ENCODE assay signal across 1 cellular context in the genomic region with DNA sequence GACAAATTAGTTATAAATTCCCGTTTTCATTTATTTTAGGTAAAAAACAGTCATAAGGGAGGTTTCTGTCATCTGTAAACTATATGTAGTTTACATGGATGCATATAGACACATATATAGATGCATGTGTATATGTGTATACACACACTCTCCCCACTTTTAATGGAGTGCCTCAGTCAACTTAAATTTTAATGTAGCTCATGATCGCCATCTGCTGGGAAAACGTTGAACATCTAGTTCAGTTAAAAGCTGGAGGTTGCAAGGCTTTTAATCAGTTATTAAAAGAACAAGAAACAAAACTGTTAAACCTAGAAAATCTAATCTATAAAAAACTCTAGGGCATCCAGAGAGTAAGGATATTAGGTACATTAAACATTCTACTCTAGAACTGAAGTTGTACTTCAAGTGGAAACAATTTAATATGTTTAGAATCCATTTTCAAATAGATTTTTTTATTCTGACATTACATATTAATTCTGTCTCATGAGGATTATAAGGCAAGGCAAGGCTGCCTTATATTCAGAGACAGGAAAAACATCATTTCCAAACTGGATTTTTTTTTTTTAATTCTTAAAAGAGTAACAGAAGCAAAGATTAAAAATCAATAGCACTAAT.
TF ChIP-seq lines count a peak whose summit lies in the region.

No MANE protein-coding gene starts in this region.

TF ChIP-seq in H1, 55 proteins besides CTCF, POLR2A, EP300 and RAD21 (continued from another document):
- TF ChIP-seq, protein P1, sequence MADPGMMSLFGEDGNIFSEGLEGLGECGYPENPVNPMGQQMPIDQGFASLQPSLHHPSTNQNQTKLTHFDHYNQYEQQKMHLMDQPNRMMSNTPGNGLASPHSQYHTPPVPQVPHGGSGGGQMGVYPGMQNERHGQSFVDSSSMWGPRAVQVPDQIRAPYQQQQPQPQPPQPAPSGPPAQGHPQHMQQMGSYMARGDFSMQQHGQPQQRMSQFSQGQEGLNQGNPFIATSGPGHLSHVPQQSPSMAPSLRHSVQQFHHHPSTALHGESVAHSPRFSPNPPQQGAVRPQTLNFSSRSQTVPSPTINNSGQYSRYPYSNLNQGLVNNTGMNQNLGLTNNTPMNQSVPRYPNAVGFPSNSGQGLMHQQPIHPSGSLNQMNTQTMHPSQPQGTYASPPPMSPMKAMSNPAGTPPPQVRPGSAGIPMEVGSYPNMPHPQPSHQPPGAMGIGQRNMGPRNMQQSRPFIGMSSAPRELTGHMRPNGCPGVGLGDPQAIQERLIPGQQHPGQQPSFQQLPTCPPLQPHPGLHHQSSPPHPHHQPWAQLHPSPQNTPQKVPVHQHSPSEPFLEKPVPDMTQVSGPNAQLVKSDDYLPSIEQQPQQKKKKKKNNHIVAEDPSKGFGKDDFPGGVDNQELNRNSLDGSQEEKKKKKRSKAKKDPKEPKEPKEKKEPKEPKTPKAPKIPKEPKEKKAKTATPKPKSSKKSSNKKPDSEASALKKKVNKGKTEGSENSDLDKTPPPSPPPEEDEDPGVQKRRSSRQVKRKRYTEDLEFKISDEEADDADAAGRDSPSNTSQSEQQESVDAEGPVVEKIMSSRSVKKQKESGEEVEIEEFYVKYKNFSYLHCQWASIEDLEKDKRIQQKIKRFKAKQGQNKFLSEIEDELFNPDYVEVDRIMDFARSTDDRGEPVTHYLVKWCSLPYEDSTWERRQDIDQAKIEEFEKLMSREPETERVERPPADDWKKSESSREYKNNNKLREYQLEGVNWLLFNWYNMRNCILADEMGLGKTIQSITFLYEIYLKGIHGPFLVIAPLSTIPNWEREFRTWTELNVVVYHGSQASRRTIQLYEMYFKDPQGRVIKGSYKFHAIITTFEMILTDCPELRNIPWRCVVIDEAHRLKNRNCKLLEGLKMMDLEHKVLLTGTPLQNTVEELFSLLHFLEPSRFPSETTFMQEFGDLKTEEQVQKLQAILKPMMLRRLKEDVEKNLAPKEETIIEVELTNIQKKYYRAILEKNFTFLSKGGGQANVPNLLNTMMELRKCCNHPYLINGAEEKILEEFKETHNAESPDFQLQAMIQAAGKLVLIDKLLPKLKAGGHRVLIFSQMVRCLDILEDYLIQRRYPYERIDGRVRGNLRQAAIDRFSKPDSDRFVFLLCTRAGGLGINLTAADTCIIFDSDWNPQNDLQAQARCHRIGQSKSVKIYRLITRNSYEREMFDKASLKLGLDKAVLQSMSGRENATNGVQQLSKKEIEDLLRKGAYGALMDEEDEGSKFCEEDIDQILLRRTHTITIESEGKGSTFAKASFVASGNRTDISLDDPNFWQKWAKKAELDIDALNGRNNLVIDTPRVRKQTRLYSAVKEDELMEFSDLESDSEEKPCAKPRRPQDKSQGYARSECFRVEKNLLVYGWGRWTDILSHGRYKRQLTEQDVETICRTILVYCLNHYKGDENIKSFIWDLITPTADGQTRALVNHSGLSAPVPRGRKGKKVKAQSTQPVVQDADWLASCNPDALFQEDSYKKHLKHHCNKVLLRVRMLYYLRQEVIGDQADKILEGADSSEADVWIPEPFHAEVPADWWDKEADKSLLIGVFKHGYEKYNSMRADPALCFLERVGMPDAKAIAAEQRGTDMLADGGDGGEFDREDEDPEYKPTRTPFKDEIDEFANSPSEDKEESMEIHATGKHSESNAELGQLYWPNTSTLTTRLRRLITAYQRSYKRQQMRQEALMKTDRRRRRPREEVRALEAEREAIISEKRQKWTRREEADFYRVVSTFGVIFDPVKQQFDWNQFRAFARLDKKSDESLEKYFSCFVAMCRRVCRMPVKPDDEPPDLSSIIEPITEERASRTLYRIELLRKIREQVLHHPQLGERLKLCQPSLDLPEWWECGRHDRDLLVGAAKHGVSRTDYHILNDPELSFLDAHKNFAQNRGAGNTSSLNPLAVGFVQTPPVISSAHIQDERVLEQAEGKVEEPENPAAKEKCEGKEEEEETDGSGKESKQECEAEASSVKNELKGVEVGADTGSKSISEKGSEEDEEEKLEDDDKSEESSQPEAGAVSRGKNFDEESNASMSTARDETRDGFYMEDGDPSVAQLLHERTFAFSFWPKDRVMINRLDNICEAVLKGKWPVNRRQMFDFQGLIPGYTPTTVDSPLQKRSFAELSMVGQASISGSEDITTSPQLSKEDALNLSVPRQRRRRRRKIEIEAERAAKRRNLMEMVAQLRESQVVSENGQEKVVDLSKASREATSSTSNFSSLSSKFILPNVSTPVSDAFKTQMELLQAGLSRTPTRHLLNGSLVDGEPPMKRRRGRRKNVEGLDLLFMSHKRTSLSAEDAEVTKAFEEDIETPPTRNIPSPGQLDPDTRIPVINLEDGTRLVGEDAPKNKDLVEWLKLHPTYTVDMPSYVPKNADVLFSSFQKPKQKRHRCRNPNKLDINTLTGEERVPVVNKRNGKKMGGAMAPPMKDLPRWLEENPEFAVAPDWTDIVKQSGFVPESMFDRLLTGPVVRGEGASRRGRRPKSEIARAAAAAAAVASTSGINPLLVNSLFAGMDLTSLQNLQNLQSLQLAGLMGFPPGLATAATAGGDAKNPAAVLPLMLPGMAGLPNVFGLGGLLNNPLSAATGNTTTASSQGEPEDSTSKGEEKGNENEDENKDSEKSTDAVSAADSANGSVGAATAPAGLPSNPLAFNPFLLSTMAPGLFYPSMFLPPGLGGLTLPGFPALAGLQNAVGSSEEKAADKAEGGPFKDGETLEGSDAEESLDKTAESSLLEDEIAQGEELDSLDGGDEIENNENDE (IDR thresholded peaks at IDR 0.05; ENCODE audit: insufficient replicate concordance, low read length): no peak
- no peak for TF ChIP-seq TBP (IDR thresholded peaks at IDR 0.05; ENCODE audit: low read depth, low read length)
- no peak for TF ChIP-seq TEAD4 (IDR thresholded peaks at IDR 0.05; ENCODE audit: low read depth, low read length)
- TF ChIP-seq CREB1 (IDR thresholded peaks at IDR 0.05): no peak
- TF ChIP-seq GABPA (IDR thresholded peaks at IDR 0.05; ENCODE audit: borderline replicate concordance, insufficient read depth, low read length): no peak
- no peak for TF ChIP-seq CHD2 (IDR thresholded peaks at IDR 0.05; ENCODE audit: low read length)
- no peak for TF ChIP-seq KDM4A (IDR thresholded peaks at IDR 0.05; ENCODE audit: low read depth, low read length, severe bottlenecking)
- TF ChIP-seq POU5F1 (IDR thresholded peaks at IDR 0.05; ENCODE audit: low read depth, low read length): no peak
- TF ChIP-seq JUN (IDR thresholded peaks at IDR 0.05; ENCODE audit: low read depth, low read length): no peak
- TF ChIP-seq, protein P2, sequence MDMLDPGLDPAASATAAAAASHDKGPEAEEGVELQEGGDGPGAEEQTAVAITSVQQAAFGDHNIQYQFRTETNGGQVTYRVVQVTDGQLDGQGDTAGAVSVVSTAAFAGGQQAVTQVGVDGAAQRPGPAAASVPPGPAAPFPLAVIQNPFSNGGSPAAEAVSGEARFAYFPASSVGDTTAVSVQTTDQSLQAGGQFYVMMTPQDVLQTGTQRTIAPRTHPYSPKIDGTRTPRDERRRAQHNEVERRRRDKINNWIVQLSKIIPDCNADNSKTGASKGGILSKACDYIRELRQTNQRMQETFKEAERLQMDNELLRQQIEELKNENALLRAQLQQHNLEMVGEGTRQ (IDR thresholded peaks at IDR 0.05; ENCODE audit: low read length): no peak
- TF ChIP-seq POLR2AphosphoS5 (IDR thresholded peaks at IDR 0.05; ENCODE audit: low read depth, low read length): no peak
- no peak for TF ChIP-seq SUZ12 (IDR thresholded peaks at IDR 0.05; ENCODE audit: low read length)
- no peak for TF ChIP-seq BRCA1 (IDR thresholded peaks at IDR 0.05; ENCODE audit: low read depth, low read length)
- no peak for TF ChIP-seq KDM5A (IDR thresholded peaks at IDR 0.05; ENCODE audit: low read length)
- no peak for TF ChIP-seq RFX5 (IDR thresholded peaks at IDR 0.05; ENCODE audit: borderline replicate concordance, low read depth, low read length)
